In genomic region chrX:5122181-5122678, GRCh38 we compare ENCODE assay signal across 21 cellular contexts.
DNase-seq lines count a peak whose midpoint lies in the region; ATAC-seq, FAIRE-seq and TF ChIP-seq lines count a peak whose summit lies in the region.
"Had no signal": no experiment of that assay in that cellular context is flagged by ENCODE, and none has a peak within 500 bp of the region (broad histone marks: within the 10 kb centered on the region; RNA-seq: fewer than 3 reads in every experiment).

No MANE protein-coding gene starts in this region.

- POLR2A ChIA-PET in HEK293 (lab: Yijun Ruan, JAX) (no interaction called here), K562 (lab: Yijun Ruan, JAX) (no interaction called here)
- POLR2A ChIA-PET in activated CD8-positive, alpha-beta T cell treated with anti-CD3 and anti-CD28 coated beads for 36 hours (lab: Charles Lee): no interaction called here

- H4K20me1 ChIP-seq in K562 (replicated peaks; ENCODE audit: control insufficient read depth, insufficient read depth, low read length): no peaks in the 10 kb centered on the region
- H4K20me1 ChIP-seq: BLaER1 had no signal

- DNase-seq in D721Med (ENCODE audit: insufficient read length, low spot score): no peak
- DNase-seq in K562 (ENCODE audit: extremely low read depth in 1 of 4, low spot score in 3 of 4): no peak
- DNase-seq in globus pallidus (ENCODE audit: low spot score): no peak
- DNase-seq in activated CD8-positive, alpha-beta T cell treated with anti-CD3 and anti-CD28 coated beads for 36 hours: no peak
- no peak for DNase-seq in activated CD4-positive, alpha-beta T cell treated with anti-CD3 and anti-CD28 coated beads, Interleukin-2, amount 50 U/mL, for 1 hour
- DNase-seq: Caco-2; CD4-positive, CD25-positive, alpha-beta regulatory T cell; CD8-positive, alpha-beta T cell; DMS 273 treated with DMSO at 0.1 percent for 48 hours; DMS79; EL; GDM1; H7; HCEC 1CT had no signal

- no peak for TF ChIP-seq POLR2A in K562 (conservative IDR thresholded peaks at IDR 0.05)

- H3K9me3 ChIP-seq in HEK293 (ENCODE audit: control insufficient read depth, insufficient read depth, low read depth, low read length) (no peaks in the 10 kb centered on the region), K562 (replicated peaks; ENCODE audit: control insufficient read depth, insufficient read depth, low read depth, low read length) (no peaks in the 10 kb centered on the region)
- H3K9me3 ChIP-seq: BLaER1, Caco-2 had no signal

- H3K4me3 Mint-ChIP-seq in activated CD8-positive, alpha-beta T cell treated with anti-CD3 and anti-CD28 coated beads for 36 hours: no peak overlapping the region
- H3K4me3 Mint-ChIP-seq: B cell; CD4-positive, CD25-positive, alpha-beta regulatory T cell; CD8-positive, alpha-beta T cell had no signal

- H2AFZ ChIP-seq in K562 (ENCODE audit: low read depth, low read length): no peak overlapping the region

- H3K9me3 Mint-ChIP-seq in activated CD8-positive, alpha-beta T cell treated with anti-CD3 and anti-CD28 coated beads for 36 hours: no peaks in the 10 kb centered on the region
- H3K9me3 Mint-ChIP-seq: CD8-positive, alpha-beta T cell had no signal

- no TSS peak for BruUV-seq in K562 (replicated peaks; lab: Mats Ljungman, UMichigan)

- H3K27me3 Mint-ChIP-seq in activated CD8-positive, alpha-beta T cell treated with anti-CD3 and anti-CD28 coated beads for 36 hours: no peaks in the 10 kb centered on the region
- H3K27me3 Mint-ChIP-seq: B cell; CD4-positive, CD25-positive, alpha-beta regulatory T cell had no signal

- H3K36me3 ChIP-seq in HEK293 (ENCODE audit: control insufficient read depth in 2 of 2, insufficient read depth in 1 of 2, low read length in 2 of 2): no peaks in the 10 kb centered on the region
- H3K36me3 ChIP-seq in K562 (ENCODE audit: control insufficient read depth, insufficient read depth, low read length): no peaks in the 10 kb centered on the region
- H3K36me3 ChIP-seq: BLaER1 had no signal

- H3K27me3 ChIP-seq in K562 (ENCODE audit: control insufficient read depth in 2 of 2, insufficient read depth in 2 of 2, low read length in 2 of 2): no peaks in the 10 kb centered on the region
- H3K27me3 ChIP-seq: BLaER1 had no signal

- H3K27ac Mint-ChIP-seq in activated CD8-positive, alpha-beta T cell treated with anti-CD3 and anti-CD28 coated beads for 36 hours: no peak overlapping the region
- H3K27ac Mint-ChIP-seq: B cell; CD4-positive, CD25-positive, alpha-beta regulatory T cell; CD8-positive, alpha-beta T cell had no signal

- no peaks in the 10 kb centered on the region for H3K4me1 ChIP-seq in HEK293 (ENCODE audit: control insufficient read depth, insufficient read depth, low read length)
- H3K4me1 ChIP-seq in K562 (replicated peaks in 1 of 2; ENCODE audit: control insufficient read depth in 2 of 2, insufficient read depth in 2 of 2, low read length in 2 of 2): no peaks in the 10 kb centered on the region
- H3K4me1 ChIP-seq: BLaER1, Caco-2 had no signal

- in situ Hi-C loops in K562 (cut with MboI): no loop called here

- TF ChIP-seq EP300 in K562 (IDR thresholded peaks at IDR 0.05; ENCODE audit: low read length): no peak

- no peaks in the 10 kb centered on the region for H3K79me2 ChIP-seq in K562 (ENCODE audit: control insufficient read depth, insufficient read depth, low read length)

- H3K4me1 Mint-ChIP-seq in activated CD8-positive, alpha-beta T cell treated with anti-CD3 and anti-CD28 coated beads for 36 hours (ENCODE audit: low read depth): no peaks in the 10 kb centered on the region
- H3K4me1 Mint-ChIP-seq: B cell; CD4-positive, CD25-positive, alpha-beta regulatory T cell had no signal

- no peaks in the 10 kb centered on the region for H3K9me1 ChIP-seq in K562 (ENCODE audit: control insufficient read depth, insufficient read depth, low read length)

- peak; percentile 53 for FAIRE-seq in D721Med (lab: Jason Lieb, UNC)
- no peak for FAIRE-seq in K562 (lab: Jason Lieb, UNC)
- FAIRE-seq: GM12878, GM18507, H1 had no signal

- TF ChIP-seq CTCF in D721Med (IDR thresholded peaks at IDR 0.05; ENCODE audit: insufficient read depth, missing control alignments): no peak
- TF ChIP-seq CTCF in HEK293 (tag by site-specific recombination; IDR thresholded peaks at IDR 0.05): no peak
- TF ChIP-seq CTCF in K562 (IDR thresholded peaks at IDR 0.05 in 2 of 3, conservative IDR thresholded peaks at IDR 0.05 in 1 of 3; ENCODE audit: insufficient read depth in 2 of 3, low read depth in 1 of 3, low read length in 3 of 3): no peak
- TF ChIP-seq CTCF in activated CD8-positive, alpha-beta T cell treated with anti-CD3 and anti-CD28 coated beads for 36 hours (IDR thresholded peaks at IDR 0.05): no peak

- WGBS in K562 (ENCODE audit: insufficient coverage, low coverage, missing lambda C conversion rate): 0% methylated on average over 3 of the region's 4 CpGs

- CTCF ChIA-PET in HEK293 (lab: Yijun Ruan, JAX): no interaction called here
- CTCF ChIA-PET in K562 (lab: Yijun Ruan, JAX; ENCODE audit: low intra/inter-chr PET ratio): no interaction called here
- CTCF ChIA-PET in activated CD8-positive, alpha-beta T cell treated with anti-CD3 and anti-CD28 coated beads for 36 hours (lab: Charles Lee): no interaction called here

- intact Hi-C loops in K562 (cut with micrococcal nuclease): no loop called here
- intact Hi-C loops in activated CD8-positive, alpha-beta T cell treated with anti-CD3 and anti-CD28 coated beads for 36 hours (cut with micrococcal nuclease): no loop called here

- no peak for TF ChIP-seq RAD21 in K562 (CRISPR knock-in tag; conservative IDR thresholded peaks at IDR 0.05 in 1 of 2, IDR thresholded peaks at IDR 0.05 in 1 of 2)

- no peak overlapping the region for H3K9ac ChIP-seq in K562 (ENCODE audit: insufficient read depth in 1 of 2, low read depth in 2 of 2, low read length in 2 of 2)
- H3K9ac ChIP-seq: BLaER1 had no signal

- no peak for ATAC-seq in K562
- ATAC-seq in activated CD8-positive, alpha-beta T cell treated with anti-CD3 and anti-CD28 coated beads for 36 hours: no peak
- ATAC-seq: CD8-positive, alpha-beta T cell; GM12878 had no signal

- H3K36me3 Mint-ChIP-seq in activated CD8-positive, alpha-beta T cell treated with anti-CD3 and anti-CD28 coated beads for 36 hours (ENCODE audit: low read depth): no peaks in the 10 kb centered on the region
- H3K36me3 Mint-ChIP-seq: CD4-positive, CD25-positive, alpha-beta regulatory T cell; CD8-positive, alpha-beta T cell had no signal

- H3K4me3 ChIP-seq in HEK293 (ENCODE audit: low read depth, low read length): no peak overlapping the region
- no peak overlapping the region for H3K4me3 ChIP-seq in K562
- H3K4me3 ChIP-seq: BLaER1, GM12878 had no signal

- no peak overlapping the region for H3K4me2 ChIP-seq in K562 (ENCODE audit: insufficient read depth, low read length)
- H3K4me2 ChIP-seq: BLaER1 had no signal

- no peak overlapping the region for H3K27ac ChIP-seq in HEK293 (ENCODE audit: extremely low read depth, low read depth, low read length)
- no peak overlapping the region for H3K27ac ChIP-seq in K562 (ENCODE audit: extremely low read depth, low read depth, low read length)
- H3K27ac ChIP-seq: BLaER1, C4-2B had no signal

TF ChIP-seq in HEK293, 187 proteins besides CTCF, POLR2A, EP300 and RAD21 (continues in another document):
- no peak for TF ChIP-seq ZNF404 (tag by site-specific recombination; IDR thresholded peaks at IDR 0.05)
- TF ChIP-seq ZNF341 (tag by site-specific recombination; IDR thresholded peaks at IDR 0.05; ENCODE audit: low read depth): no peak
- TF ChIP-seq ZNF513 (tag by site-specific recombination; IDR thresholded peaks at IDR 0.05): peak; percentile 87

TF ChIP-seq in K562, 482 proteins besides CTCF, POLR2A, EP300 and RAD21:
- no peak for TF ChIP-seq NFATC3 (IDR thresholded peaks at IDR 0.05)
- TF ChIP-seq TRIM24 (IDR thresholded peaks at IDR 0.05): no peak
- TF ChIP-seq ZNF274 (IDR thresholded peaks at IDR 0.05; ENCODE audit: borderline replicate concordance, low read depth, low read length): no peak
- peak; percentile 38; the same call in 1 of the 2 replicates for TF ChIP-seq ATF3 (IDR thresholded peaks at IDR 0.05)
- no peak for TF ChIP-seq ATF3 (CRISPR knock-in tag; conservative IDR thresholded peaks at IDR 0.05)
- TF ChIP-seq TEAD2 (tag; IDR thresholded peaks at IDR 0.05): no peak
- no peak for TF ChIP-seq ZNF41 (CRISPR knock-in tag; conservative IDR thresholded peaks at IDR 0.05)
- TF ChIP-seq STAT5B (CRISPR knock-in tag; IDR thresholded peaks at IDR 0.05): no peak
- no peak for TF ChIP-seq XRCC5 (IDR thresholded peaks at IDR 0.05; ENCODE audit: low read depth, low read length)
